Comparison of ENCODE assay signal across 30 cellular contexts in genomic region chr11:131841925-131842635, GRCh38.
"Had no signal": no experiment of that assay in that cellular context is flagged by ENCODE, and none has a peak within 500 bp of the region (broad histone marks: within the 10 kb centered on the region; RNA-seq: fewer than 3 reads in every experiment).

No MANE protein-coding gene starts in this region.

- H3K9me3 Mint-ChIP-seq: activated T-cell treated with anti-CD3 and anti-CD28 coated beads, Interleukin-2, amount 50 U/mL, for 24 hours; endodermal cell had no signal

- H3K27ac Mint-ChIP-seq: activated CD4-positive, alpha-beta memory T cell treated with anti-CD3 and anti-CD28 coated beads, Interleukin-2, amount 10 ng/mL, durations not matched to agents 7 days and 5 days; activated CD4-positive, alpha-beta T cell treated with anti-CD3 and anti-CD28 coated beads, Interleukin-2, amount 10 ng/mL, durations not matched to agents 7 days and 5 days; activated naive CD4-positive, alpha-beta T cell treated with anti-CD3 and anti-CD28 coated beads, Interleukin-2, amount 10 ng/mL, durations not matched to agents 7 days and 5 days; activated naive CD4-positive, alpha-beta T cell treated with anti-CD3 and anti-CD28 coated beads, Interleukin-2, amount 50 U/mL, for 72 hours; activated naive CD8-positive, alpha-beta T cell treated with anti-CD3 and anti-CD28 coated beads, Interleukin-2, amount 10 ng/mL, durations not matched to agents 7 days and 5 days; activated T-cell treated with anti-CD3 and anti-CD28 coated beads, Interleukin-2, amount 50 U/mL, for 24 hours; activated T-cell treated with anti-CD3 and anti-CD28 coated beads, Interleukin-2, amount 50 U/mL, for 72 hours; brain; endodermal cell; WTC11 had no signal

- FAIRE-seq: frontal cortex had no signal

- DNase-seq: activated CD4-positive, alpha-beta memory T cell treated with anti-CD3 and anti-CD28 coated beads, Interleukin-2, amount 10 ng/mL, durations not matched to agents 7 days and 5 days; activated CD4-positive, alpha-beta T cell treated with anti-CD3 and anti-CD28 coated beads for 1 hour; activated CD4-positive, alpha-beta T cell treated with anti-CD3 and anti-CD28 coated beads for 4 hours; activated CD4-positive, alpha-beta T cell treated with anti-CD3 and anti-CD28 coated beads, Interleukin-2, amount 10 ng/mL, durations not matched to agents 7 days and 5 days; activated CD4-positive, alpha-beta T cell treated with anti-CD3 and anti-CD28 coated beads, Interleukin-2, amount 50 U/mL, for 4 hours; activated CD8-positive, alpha-beta memory T cell treated with anti-CD3 and anti-CD28 coated beads, Interleukin-2, amount 50 U/mL, for 48 hours; activated gamma-delta T cell; activated naive CD4-positive, alpha-beta T cell; activated naive CD4-positive, alpha-beta T cell treated with anti-CD3 and anti-CD28 coated beads, Interleukin-2, amount 10 ng/mL, durations not matched to agents 7 days and 5 days; activated naive CD8-positive, alpha-beta T cell treated with anti-CD3 and anti-CD28 coated beads, Interleukin-2, amount 10 ng/mL, durations not matched to agents 7 days and 5 days; activated T-cell treated with anti-CD3 and anti-CD28 coated beads for 4 hours; activated T-cell treated with anti-CD3 and anti-CD28 coated beads, Interleukin-2, amount 50 U/mL, for 24 hours; activated T-cell treated with anti-CD3 and anti-CD28 coated beads, Interleukin-2, amount 50 U/mL, for 72 hours; central memory CD4-positive, alpha-beta T cell; cerebellar nuclear complex; colonic mucosa; dorsolateral prefrontal cortex; effector memory CD4-positive, alpha-beta T cell; endodermal cell; foreskin fibroblast; head of caudate nucleus; T-helper 2 cell had no signal

- H3K9me3 ChIP-seq: ascending aorta, breast epithelium, colonic mucosa had no signal

- ATAC-seq: activated naive CD4-positive, alpha-beta T cell treated with anti-CD3 and anti-CD28 coated beads, Interleukin-2, amount 50 U/mL, for 72 hours; activated T-cell treated with anti-CD3 and anti-CD28 coated beads, Interleukin-2, amount 50 U/mL, for 72 hours; esophagus mucosa; WTC11 had no signal

- H3K27ac ChIP-seq: ascending aorta, breast epithelium, cardiac muscle cell, colonic mucosa, dorsolateral prefrontal cortex had no signal

- H3K36me3 ChIP-seq: ascending aorta, breast epithelium, cardiac muscle cell, colonic mucosa had no signal

- H3K27me3 Mint-ChIP-seq: activated CD4-positive, alpha-beta memory T cell treated with anti-CD3 and anti-CD28 coated beads, Interleukin-2, amount 10 ng/mL, durations not matched to agents 7 days and 5 days; activated CD4-positive, alpha-beta T cell treated with anti-CD3 and anti-CD28 coated beads, Interleukin-2, amount 10 ng/mL, durations not matched to agents 7 days and 5 days; activated naive CD4-positive, alpha-beta T cell treated with anti-CD3 and anti-CD28 coated beads, Interleukin-2, amount 10 ng/mL, durations not matched to agents 7 days and 5 days; activated naive CD8-positive, alpha-beta T cell treated with anti-CD3 and anti-CD28 coated beads, Interleukin-2, amount 10 ng/mL, durations not matched to agents 7 days and 5 days; activated T-cell treated with anti-CD3 and anti-CD28 coated beads, Interleukin-2, amount 50 U/mL, for 24 hours had no signal

- H3K4me1 Mint-ChIP-seq: activated CD4-positive, alpha-beta memory T cell treated with anti-CD3 and anti-CD28 coated beads, Interleukin-2, amount 10 ng/mL, durations not matched to agents 7 days and 5 days; activated CD4-positive, alpha-beta T cell treated with anti-CD3 and anti-CD28 coated beads, Interleukin-2, amount 10 ng/mL, durations not matched to agents 7 days and 5 days; activated naive CD4-positive, alpha-beta T cell treated with anti-CD3 and anti-CD28 coated beads, Interleukin-2, amount 10 ng/mL, durations not matched to agents 7 days and 5 days; activated naive CD8-positive, alpha-beta T cell treated with anti-CD3 and anti-CD28 coated beads, Interleukin-2, amount 10 ng/mL, durations not matched to agents 7 days and 5 days; brain had no signal

- H3K27me3 ChIP-seq: ascending aorta, breast epithelium, colonic mucosa, dorsolateral prefrontal cortex had no signal

- H3K36me3 Mint-ChIP-seq: activated naive CD4-positive, alpha-beta T cell treated with anti-CD3 and anti-CD28 coated beads, Interleukin-2, amount 10 ng/mL, durations not matched to agents 7 days and 5 days; activated naive CD8-positive, alpha-beta T cell treated with anti-CD3 and anti-CD28 coated beads, Interleukin-2, amount 10 ng/mL, durations not matched to agents 7 days and 5 days; brain; WTC11 had no signal

- H3K4me3 ChIP-seq: ascending aorta, breast epithelium, cardiac muscle cell, colonic mucosa, dorsolateral prefrontal cortex had no signal

- H3K4me3 Mint-ChIP-seq: activated CD4-positive, alpha-beta memory T cell treated with anti-CD3 and anti-CD28 coated beads, Interleukin-2, amount 10 ng/mL, durations not matched to agents 7 days and 5 days; activated CD4-positive, alpha-beta T cell treated with anti-CD3 and anti-CD28 coated beads, Interleukin-2, amount 10 ng/mL, durations not matched to agents 7 days and 5 days; activated naive CD4-positive, alpha-beta T cell treated with anti-CD3 and anti-CD28 coated beads, Interleukin-2, amount 10 ng/mL, durations not matched to agents 7 days and 5 days; activated naive CD8-positive, alpha-beta T cell treated with anti-CD3 and anti-CD28 coated beads, Interleukin-2, amount 10 ng/mL, durations not matched to agents 7 days and 5 days; activated T-cell treated with anti-CD3 and anti-CD28 coated beads, Interleukin-2, amount 50 U/mL, for 24 hours; activated T-cell treated with anti-CD3 and anti-CD28 coated beads, Interleukin-2, amount 50 U/mL, for 72 hours; brain; endodermal cell; WTC11 had no signal

- H3K4me1 ChIP-seq: ascending aorta, breast epithelium, colonic mucosa had no signal
